ENCODE assay signal across 14 cellular contexts in genomic region chr2:69255760-69256159, GRCh38.
DNase-seq lines count a peak whose midpoint lies in the region; ATAC-seq and TF ChIP-seq lines count a peak whose summit lies in the region.
"Had no signal": no experiment of that assay in that cellular context is flagged by ENCODE, and none has a peak within 500 bp of the region (broad histone marks: within the 10 kb centered on the region; RNA-seq: fewer than 3 reads in every experiment).

No MANE protein-coding gene starts in this region.

- H4K20me1 ChIP-seq in Karpas-422 (ENCODE audit: insufficient read depth, low read depth, low read length) = no peaks in the 10 kb centered on the region

- no peak overlapping the region for H2BK120ac ChIP-seq in neuronal stem cell (ENCODE audit: low read depth, low read length)

- H3K4me1 ChIP-seq in heart right ventricle (peaks cover 0 to 31% (median 13%) of the 10 kb centered on the region in 9 donors), neuronal stem cell (ENCODE audit: control insufficient read depth in 2 of 2, insufficient read depth in 1 of 2, low read depth in 1 of 2, low read length in 2 of 2) (no peaks in the 10 kb centered on the region), Karpas-422 (ENCODE audit: low read length) (no peaks in the 10 kb centered on the region)
- H3K4me1 ChIP-seq: BE2C had no signal

- H2BK5ac ChIP-seq in neuronal stem cell (ENCODE audit: low read length) = no peak overlapping the region

- H3K9me2 ChIP-seq in Karpas-422 (replicated peaks; ENCODE audit: insufficient read depth, low read length) = no peaks in the 10 kb centered on the region

- no peak overlapping the region for H2BK15ac ChIP-seq in neuronal stem cell (ENCODE audit: low read length)

- no peaks in the 10 kb centered on the region for H3K79me2 ChIP-seq in Karpas-422 (ENCODE audit: low read length)

- H2AFZ ChIP-seq in neuronal stem cell (ENCODE audit: low read length) (no peak overlapping the region), Karpas-422 (ENCODE audit: low read length) (no peak overlapping the region)

- H2BK12ac ChIP-seq in neuronal stem cell (ENCODE audit: low read length) = no peak overlapping the region

- H4K8ac ChIP-seq in neuronal stem cell (ENCODE audit: low read depth, low read length) = no peak overlapping the region

- H3K4me2 ChIP-seq in neuronal stem cell (ENCODE audit: insufficient read depth, low read length, poor library complexity, severe bottlenecking) (no peak overlapping the region), Karpas-422 (ENCODE audit: low read depth, low read length, poor library complexity, severe bottlenecking) (no peak overlapping the region)

- peak overlapping the region; percentile 74 for H3K18ac ChIP-seq in neuronal stem cell (ENCODE audit: low read length)

- peak; percentile 24 for ATAC-seq in Right ventricle myocardium inferior
- ATAC-seq in heart right ventricle = no peak
- no peak for ATAC-seq in GM21528 (IDR thresholded peaks at IDR 0.05; ENCODE audit: low FRiP score, unreplicated experiment)
- ATAC-seq in GM21723 (IDR thresholded peaks at IDR 0.05; ENCODE audit: unreplicated experiment) = no peak

- no peaks in the 10 kb centered on the region for H3K36me3 ChIP-seq in heart right ventricle
- no peaks in the 10 kb centered on the region for H3K36me3 ChIP-seq in neuronal stem cell (replicated peaks in 1 of 2; ENCODE audit: control insufficient read depth in 2 of 2, insufficient read depth in 2 of 2, low read length in 2 of 2)
- H3K36me3 ChIP-seq in Karpas-422 (ENCODE audit: insufficient read depth, low read length) = no peaks in the 10 kb centered on the region; the same call in 1 of the 2 replicates
- H3K36me3 ChIP-seq: BE2C had no signal

- no peak for TF ChIP-seq CTCF in heart right ventricle (IDR thresholded peaks at IDR 0.05)

- WGBS in heart right ventricle, 2 donors = 49 to 64% methylated on average over 3 of the region's 3 CpGs
- WGBS in neuronal stem cell (ENCODE audit: extremely low coverage in 2 of 2, insufficient read length in 2 of 2, insufficient replicate concordance in 1 of 2), 2 donors = no CpG with 5 or more reads among the region's 3 CpGs

- H3K27ac ChIP-seq in heart right ventricle = no peak overlapping the region
- no peak overlapping the region for H3K27ac ChIP-seq in neuronal stem cell (replicated peaks; ENCODE audit: low read length)
- H3K27ac ChIP-seq in Karpas-422 (ENCODE audit: low read length) = no peak overlapping the region
- H3K27ac ChIP-seq: C4-2B had no signal

- no peak overlapping the region for H3K23ac ChIP-seq in neuronal stem cell (ENCODE audit: low read depth, low read length, poor library complexity)

- H3K14ac ChIP-seq in neuronal stem cell (ENCODE audit: low read length) = no peak overlapping the region

- DNase-seq in Right ventricle myocardium inferior (ENCODE audit: missing footprints) (no peak), heart right ventricle (no peak), LHCN-M2 (ENCODE audit: low read depth) (peak; percentile 73), dermis blood vessel endothelial cell (peak; percentile 7), neuronal stem cell (ENCODE audit: low spot score) (no peak), Karpas-422 (no peak)
- DNase-seq: BE2C; CD4-positive, alpha-beta memory T cell; DMS79; GOT3; H9 had no signal

- no peaks in the 10 kb centered on the region for H3K27me3 ChIP-seq in heart right ventricle
- H3K27me3 ChIP-seq in neuronal stem cell (ENCODE audit: control insufficient read depth in 3 of 3, insufficient read depth in 3 of 3, low read depth in 1 of 3, low read length in 3 of 3) = no peaks in the 10 kb centered on the region
- H3K27me3 ChIP-seq in Karpas-422 (ENCODE audit: low read length) = no peaks in the 10 kb centered on the region; the same call in 1 of the 2 replicates
- H3K27me3 ChIP-seq: BE2C had no signal

- H3K4me3 ChIP-seq in heart right ventricle (no peak overlapping the region), neuronal stem cell (ENCODE audit: low read length in 2 of 2) (no peak overlapping the region), Karpas-422 (ENCODE audit: low read length) (no peak overlapping the region)

- no peak overlapping the region for H3K4ac ChIP-seq in neuronal stem cell (ENCODE audit: low read length)

- no peak overlapping the region for H3K9ac ChIP-seq in neuronal stem cell (ENCODE audit: low read depth, low read length, poor library complexity)
- H3K9ac ChIP-seq in Karpas-422 (ENCODE audit: low read length) = no peak overlapping the region

- intact Hi-C loops in Right ventricle myocardium inferior (cut with DNase I) = no loop called here
- intact Hi-C loops in heart right ventricle (cut with DNase I) = no loop called here

- no peaks in the 10 kb centered on the region for H3K79me1 ChIP-seq in neuronal stem cell (ENCODE audit: low read depth, low read length)

- peaks cover 0 to 38% (median 21%) of the 10 kb centered on the region in 11 donors for H3K9me3 ChIP-seq in heart right ventricle
- peaks cover 2 to 3% of the 10 kb centered on the region in 2 donors for H3K9me3 ChIP-seq in neuronal stem cell (replicated peaks in 1 of 2; ENCODE audit: control insufficient read depth in 2 of 2, insufficient read depth in 1 of 2, low read depth in 1 of 2, low read length in 2 of 2)
- H3K9me3 ChIP-seq in Karpas-422 (ENCODE audit: low read length) = peaks cover 4% of the 10 kb centered on the region
- H3K9me3 ChIP-seq: BE2C had no signal

- no peak overlapping the region for H2AK5ac ChIP-seq in neuronal stem cell (ENCODE audit: low read depth, low read length)

- H4K91ac ChIP-seq in neuronal stem cell (ENCODE audit: low read depth, low read length, poor library complexity) = no peak overlapping the region

Comparison
In these comparisons a context has a peak if more than half of its experiments do, and no peak if none do; other contexts are left out.
1. DNase-seq: peak in LHCN-M2 (single experiment) and dermis blood vessel endothelial cell (single experiment); none in Right ventricle myocardium inferior (single experiment), heart right ventricle (0 of 2), neuronal stem cell (single experiment) and Karpas-422 (single experiment).